1 cellular context compared by ENCODE assay signal in genomic region chr12:12010277-12011031, GRCh38.
TF ChIP-seq lines count a peak whose summit lies in the region.

No MANE protein-coding gene starts in this region.

TF ChIP-seq in GM12878, 131 proteins besides CTCF, POLR2A, EP300 and RAD21 (continued from another document and continues in another):
- no peak for TF ChIP-seq MYB (IDR thresholded peaks at IDR 0.05; ENCODE audit: borderline replicate concordance, low read depth, low read length)
- no peak for TF ChIP-seq BMI1 (IDR thresholded peaks at IDR 0.05; ENCODE audit: borderline replicate concordance)
- TF ChIP-seq FOS (IDR thresholded peaks at IDR 0.05; ENCODE audit: borderline replicate concordance, extremely low read depth, insufficient read length): no peak
- TF ChIP-seq CEBPZ (IDR thresholded peaks at IDR 0.05; ENCODE audit: low read depth, low read length): no peak
- no peak for TF ChIP-seq KDM1A (IDR thresholded peaks at IDR 0.05; ENCODE audit: borderline replicate concordance)
- no peak for TF ChIP-seq NFXL1 (IDR thresholded peaks at IDR 0.05; ENCODE audit: borderline replicate concordance)
- TF ChIP-seq TARDBP (IDR thresholded peaks at IDR 0.05; ENCODE audit: borderline replicate concordance): no peak; the same call in 1 of the 2 replicates
- no peak for TF ChIP-seq ZNF217 (IDR thresholded peaks at IDR 0.05)
- no peak for TF ChIP-seq CHD4 (IDR thresholded peaks at IDR 0.05)
- peak; percentile 77 for TF ChIP-seq TBL1XR1 (IDR thresholded peaks at IDR 0.05; ENCODE audit: low read depth, low read length)
- TF ChIP-seq, protein P1, sequence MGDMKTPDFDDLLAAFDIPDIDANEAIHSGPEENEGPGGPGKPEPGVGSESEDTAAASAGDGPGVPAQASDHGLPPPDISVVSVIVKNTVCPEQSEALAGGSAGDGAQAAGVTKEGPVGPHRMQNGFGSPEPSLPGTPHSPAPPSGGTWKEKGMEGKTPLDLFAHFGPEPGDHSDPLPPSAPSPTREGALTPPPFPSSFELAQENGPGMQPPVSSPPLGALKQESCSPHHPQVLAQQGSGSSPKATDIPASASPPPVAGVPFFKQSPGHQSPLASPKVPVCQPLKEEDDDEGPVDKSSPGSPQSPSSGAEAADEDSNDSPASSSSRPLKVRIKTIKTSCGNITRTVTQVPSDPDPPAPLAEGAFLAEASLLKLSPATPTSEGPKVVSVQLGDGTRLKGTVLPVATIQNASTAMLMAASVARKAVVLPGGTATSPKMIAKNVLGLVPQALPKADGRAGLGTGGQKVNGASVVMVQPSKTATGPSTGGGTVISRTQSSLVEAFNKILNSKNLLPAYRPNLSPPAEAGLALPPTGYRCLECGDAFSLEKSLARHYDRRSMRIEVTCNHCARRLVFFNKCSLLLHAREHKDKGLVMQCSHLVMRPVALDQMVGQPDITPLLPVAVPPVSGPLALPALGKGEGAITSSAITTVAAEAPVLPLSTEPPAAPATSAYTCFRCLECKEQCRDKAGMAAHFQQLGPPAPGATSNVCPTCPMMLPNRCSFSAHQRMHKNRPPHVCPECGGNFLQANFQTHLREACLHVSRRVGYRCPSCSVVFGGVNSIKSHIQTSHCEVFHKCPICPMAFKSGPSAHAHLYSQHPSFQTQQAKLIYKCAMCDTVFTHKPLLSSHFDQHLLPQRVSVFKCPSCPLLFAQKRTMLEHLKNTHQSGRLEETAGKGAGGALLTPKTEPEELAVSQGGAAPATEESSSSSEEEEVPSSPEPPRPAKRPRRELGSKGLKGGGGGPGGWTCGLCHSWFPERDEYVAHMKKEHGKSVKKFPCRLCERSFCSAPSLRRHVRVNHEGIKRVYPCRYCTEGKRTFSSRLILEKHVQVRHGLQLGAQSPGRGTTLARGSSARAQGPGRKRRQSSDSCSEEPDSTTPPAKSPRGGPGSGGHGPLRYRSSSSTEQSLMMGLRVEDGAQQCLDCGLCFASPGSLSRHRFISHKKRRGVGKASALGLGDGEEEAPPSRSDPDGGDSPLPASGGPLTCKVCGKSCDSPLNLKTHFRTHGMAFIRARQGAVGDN (IDR thresholded peaks at IDR 0.05): peak; percentile 93
- TF ChIP-seq SIN3A (IDR thresholded peaks at IDR 0.05; ENCODE audit: low read depth, low read length): no peak
- TF ChIP-seq E2F8 (IDR thresholded peaks at IDR 0.05; ENCODE audit: low read depth, partially characterized antibody): no peak
- peak; percentile 73 for TF ChIP-seq JUNB (IDR thresholded peaks at IDR 0.05)
- no peak; the same call in 1 of the 2 replicates for TF ChIP-seq TAF1 (IDR thresholded peaks at IDR 0.05; ENCODE audit: borderline replicate concordance, low read depth, low read length)
- no peak for TF ChIP-seq KAT2A (conservative IDR thresholded peaks at IDR 0.05; ENCODE audit: control insufficient read depth, low read depth, low read length)
- no peak for TF ChIP-seq ZNF274 (IDR thresholded peaks at IDR 0.05; ENCODE audit: insufficient read depth, insufficient read length)
- no peak for TF ChIP-seq ZZZ3 (IDR thresholded peaks at IDR 0.05; ENCODE audit: control insufficient read depth, insufficient read length, low read depth)
- 0 out of 2 replicates have a peak, but pooled peaks have one; percentile 39 for TF ChIP-seq CREB1 (IDR thresholded peaks at IDR 0.05; ENCODE audit: low read depth)
- TF ChIP-seq PBX3 (IDR thresholded peaks at IDR 0.05; ENCODE audit: insufficient replicate concordance, low read depth, low read length): peak; percentile 32
- no peak for TF ChIP-seq BCLAF1 (IDR thresholded peaks at IDR 0.05)
- TF ChIP-seq, protein P2, sequence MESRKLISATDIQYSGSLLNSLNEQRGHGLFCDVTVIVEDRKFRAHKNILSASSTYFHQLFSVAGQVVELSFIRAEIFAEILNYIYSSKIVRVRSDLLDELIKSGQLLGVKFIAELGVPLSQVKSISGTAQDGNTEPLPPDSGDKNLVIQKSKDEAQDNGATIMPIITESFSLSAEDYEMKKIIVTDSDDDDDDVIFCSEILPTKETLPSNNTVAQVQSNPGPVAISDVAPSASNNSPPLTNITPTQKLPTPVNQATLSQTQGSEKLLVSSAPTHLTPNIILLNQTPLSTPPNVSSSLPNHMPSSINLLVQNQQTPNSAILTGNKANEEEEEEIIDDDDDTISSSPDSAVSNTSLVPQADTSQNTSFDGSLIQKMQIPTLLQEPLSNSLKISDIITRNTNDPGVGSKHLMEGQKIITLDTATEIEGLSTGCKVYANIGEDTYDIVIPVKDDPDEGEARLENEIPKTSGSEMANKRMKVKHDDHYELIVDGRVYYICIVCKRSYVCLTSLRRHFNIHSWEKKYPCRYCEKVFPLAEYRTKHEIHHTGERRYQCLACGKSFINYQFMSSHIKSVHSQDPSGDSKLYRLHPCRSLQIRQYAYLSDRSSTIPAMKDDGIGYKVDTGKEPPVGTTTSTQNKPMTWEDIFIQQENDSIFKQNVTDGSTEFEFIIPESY (IDR thresholded peaks at IDR 0.05): no peak
- TF ChIP-seq STAT3 (IDR thresholded peaks at IDR 0.05; ENCODE audit: low read depth, low read length): 0 out of 2 replicates have a peak, but pooled peaks have one; percentile 22
- no peak for TF ChIP-seq ELK1 (IDR thresholded peaks at IDR 0.05; ENCODE audit: low read depth, low read length)
- TF ChIP-seq TCF7 (IDR thresholded peaks at IDR 0.05; ENCODE audit: borderline replicate concordance): no peak
- TF ChIP-seq HSF1 (IDR thresholded peaks at IDR 0.05; ENCODE audit: low read depth, low read length): 0 out of 2 replicates have a peak, but pooled peaks have one; percentile 28
- TF ChIP-seq, protein P3, sequence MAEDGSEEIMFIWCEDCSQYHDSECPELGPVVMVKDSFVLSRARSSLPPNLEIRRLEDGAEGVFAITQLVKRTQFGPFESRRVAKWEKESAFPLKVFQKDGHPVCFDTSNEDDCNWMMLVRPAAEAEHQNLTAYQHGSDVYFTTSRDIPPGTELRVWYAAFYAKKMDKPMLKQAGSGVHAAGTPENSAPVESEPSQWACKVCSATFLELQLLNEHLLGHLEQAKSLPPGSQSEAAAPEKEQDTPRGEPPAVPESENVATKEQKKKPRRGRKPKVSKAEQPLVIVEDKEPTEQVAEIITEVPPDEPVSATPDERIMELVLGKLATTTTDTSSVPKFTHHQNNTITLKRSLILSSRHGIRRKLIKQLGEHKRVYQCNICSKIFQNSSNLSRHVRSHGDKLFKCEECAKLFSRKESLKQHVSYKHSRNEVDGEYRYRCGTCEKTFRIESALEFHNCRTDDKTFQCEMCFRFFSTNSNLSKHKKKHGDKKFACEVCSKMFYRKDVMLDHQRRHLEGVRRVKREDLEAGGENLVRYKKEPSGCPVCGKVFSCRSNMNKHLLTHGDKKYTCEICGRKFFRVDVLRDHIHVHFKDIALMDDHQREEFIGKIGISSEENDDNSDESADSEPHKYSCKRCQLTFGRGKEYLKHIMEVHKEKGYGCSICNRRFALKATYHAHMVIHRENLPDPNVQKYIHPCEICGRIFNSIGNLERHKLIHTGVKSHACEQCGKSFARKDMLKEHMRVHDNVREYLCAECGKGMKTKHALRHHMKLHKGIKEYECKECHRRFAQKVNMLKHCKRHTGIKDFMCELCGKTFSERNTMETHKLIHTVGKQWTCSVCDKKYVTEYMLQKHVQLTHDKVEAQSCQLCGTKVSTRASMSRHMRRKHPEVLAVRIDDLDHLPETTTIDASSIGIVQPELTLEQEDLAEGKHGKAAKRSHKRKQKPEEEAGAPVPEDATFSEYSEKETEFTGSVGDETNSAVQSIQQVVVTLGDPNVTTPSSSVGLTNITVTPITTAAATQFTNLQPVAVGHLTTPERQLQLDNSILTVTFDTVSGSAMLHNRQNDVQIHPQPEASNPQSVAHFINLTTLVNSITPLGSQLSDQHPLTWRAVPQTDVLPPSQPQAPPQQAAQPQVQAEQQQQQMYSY (CRISPR knock-in tag; IDR thresholded peaks at IDR 0.05): no peak
